Comparison of ENCODE assay signal across 9 cellular contexts in genomic region chr1:224851850-224852261, GRCh38.
DNase-seq lines count a peak whose midpoint lies in the region; ATAC-seq and TF ChIP-seq lines count a peak whose summit lies in the region.
"Had no signal": no experiment of that assay in that cellular context is flagged by ENCODE, and none has a peak within 500 bp of the region (broad histone marks: within the 10 kb centered on the region; RNA-seq: fewer than 3 reads in every experiment).

No MANE protein-coding gene starts in this region.

- ATAC-seq in left cardiac atrium (peak; percentile 11 to 44), Right ventricle myocardium superior (ENCODE audit: poor library complexity) (no peak), HG02678 (IDR thresholded peaks at IDR 0.05; ENCODE audit: unreplicated experiment) (peak; percentile 31), upper lobe of right lung (peak; percentile 13)
- ATAC-seq in activated CD8-positive, alpha-beta T cell treated with anti-CD3 and anti-CD28 coated beads for 36 hours: peak; percentile 34

- CTCF ChIA-PET in activated CD8-positive, alpha-beta T cell treated with anti-CD3 and anti-CD28 coated beads for 36 hours (lab: Charles Lee): interaction anchor here (0.7 to 4.1 kb wide), 29 partner anchors 11 to 353 kb away, joined by 3 to 58 read pairs (median 5); no protein-coding TSS in a partner anchor

- no peaks in the 10 kb centered on the region for H3K27me3 ChIP-seq in upper lobe of right lung

- H3K27ac Mint-ChIP-seq in activated CD8-positive, alpha-beta T cell treated with anti-CD3 and anti-CD28 coated beads for 36 hours: no peak overlapping the region
- H3K27ac Mint-ChIP-seq: naive B cell had no signal

- H3K27me3 Mint-ChIP-seq in activated CD8-positive, alpha-beta T cell treated with anti-CD3 and anti-CD28 coated beads for 36 hours: no peaks in the 10 kb centered on the region

- POLR2A ChIA-PET in activated CD8-positive, alpha-beta T cell treated with anti-CD3 and anti-CD28 coated beads for 36 hours (lab: Charles Lee): interaction anchor here (0.6 to 0.9 kb wide), 2 partner anchors 25 to 130 kb away, joined by 3 read pairs; no protein-coding TSS in a partner anchor

- no peaks in the 10 kb centered on the region for H3K36me3 Mint-ChIP-seq in activated CD8-positive, alpha-beta T cell treated with anti-CD3 and anti-CD28 coated beads for 36 hours (ENCODE audit: low read depth)
- H3K36me3 Mint-ChIP-seq: naive B cell had no signal

- no peaks in the 10 kb centered on the region for H3K36me3 ChIP-seq in upper lobe of right lung

- H3K4me3 Mint-ChIP-seq in activated CD8-positive, alpha-beta T cell treated with anti-CD3 and anti-CD28 coated beads for 36 hours: no peak overlapping the region
- H3K4me3 Mint-ChIP-seq: naive B cell had no signal

- no peak overlapping the region for H3K27ac ChIP-seq in upper lobe of right lung

- H3K4me3 ChIP-seq in upper lobe of right lung: no peak overlapping the region

- TF ChIP-seq CTCF in activated CD8-positive, alpha-beta T cell treated with anti-CD3 and anti-CD28 coated beads for 36 hours (IDR thresholded peaks at IDR 0.05): peak; percentile 39
- TF ChIP-seq CTCF in upper lobe of right lung (IDR thresholded peaks at IDR 0.05): no peak

- H3K9me3 ChIP-seq in upper lobe of right lung: no peaks in the 10 kb centered on the region

- DNase-seq in left cardiac atrium (no peak), Right ventricle myocardium superior (no peak), upper lobe of right lung (no peak), GDM1 (lab: John Stamatoyannopoulos, UW) (no peak), T1000 (lab: John Stamatoyannopoulos, UW) (no peak), superior temporal gyrus (ENCODE audit: extremely low spot score) (no peak)
- peak; percentile 2 for DNase-seq in activated CD8-positive, alpha-beta T cell treated with anti-CD3 and anti-CD28 coated beads for 36 hours
- DNase-seq: naive B cell had no signal

- no peaks in the 10 kb centered on the region for H3K4me1 ChIP-seq in upper lobe of right lung

- H3K4me1 Mint-ChIP-seq in activated CD8-positive, alpha-beta T cell treated with anti-CD3 and anti-CD28 coated beads for 36 hours (ENCODE audit: low read depth): no peaks in the 10 kb centered on the region
- H3K4me1 Mint-ChIP-seq: naive B cell had no signal

- H3K9me3 Mint-ChIP-seq in activated CD8-positive, alpha-beta T cell treated with anti-CD3 and anti-CD28 coated beads for 36 hours: no peaks in the 10 kb centered on the region

- intact Hi-C loops in left cardiac atrium (cut with DNase I) (loop anchor here (2.0 to 5.0 kb wide), 3 partner anchors 207 to 337 kb away; no protein-coding TSS in a partner anchor), Right ventricle myocardium superior (cut with DNase I) (loop anchor here (5.0 kb wide), 2 partner anchors 210 to 340 kb away; no protein-coding TSS in a partner anchor), upper lobe of right lung (cut with DNase I) (loop anchor here (5.0 kb wide), 1 partner anchor 340 kb away; no protein-coding TSS in a partner anchor)
- intact Hi-C loops in activated CD8-positive, alpha-beta T cell treated with anti-CD3 and anti-CD28 coated beads for 36 hours (cut with micrococcal nuclease): loop anchor here (5.0 kb wide), 2 partner anchors 150 to 340 kb away; no protein-coding TSS in a partner anchor
